1 cellular context compared by ENCODE assay signal in genomic region chr12:6452245-6452731, GRCh38.
TF ChIP-seq lines count a peak whose summit lies in the region.

No MANE protein-coding gene starts in this region.

TF ChIP-seq in GM12878, 131 proteins besides CTCF, POLR2A, EP300 and RAD21:
- TF ChIP-seq ESRRA (IDR thresholded peaks at IDR 0.05; ENCODE audit: low read length) (peak; percentile 99), TCF3 (IDR thresholded peaks at IDR 0.05; ENCODE audit: borderline replicate concordance, insufficient read depth, low read depth, low read length) (peak; percentile 33; the same call in 1 of the 2 replicates), POLR2AphosphoS5 (IDR thresholded peaks at IDR 0.05; ENCODE audit: low read length) (peak; percentile 24; the same call in 1 of the 2 replicates), RB1 (IDR thresholded peaks at IDR 0.05; ENCODE audit: borderline replicate concordance) (no peak)
